In genomic region chr1:110407260-110408210, GRCh38 we compare ENCODE assay signal across 8 cellular contexts. TPM values are rescaled to one million over a fixed set of nuclear protein-coding genes. Genes with fewer than 3 reads are reported as not detected.
DNase-seq lines count a peak whose midpoint lies in the region; ATAC-seq, FAIRE-seq and TF ChIP-seq lines count a peak whose summit lies in the region.

LAMTOR5 (minus strand) TSS chr1:110407694; CDS start chr1:110407620, 74 bp downstream.

- H3K4me3 ChIP-seq in right atrium auricular region (peak within 1 kb of the TSS; percentile 94), psoas muscle (peak within 1 kb of the TSS; percentile 91)

- H3K9me3 ChIP-seq in right atrium auricular region (no peaks in the 10 kb centered on the region), psoas muscle (no peaks in the 10 kb centered on the region)

- H3K4me1 ChIP-seq in right atrium auricular region (peaks cover 0 to 24% of the 10 kb centered on the region in 2 donors), psoas muscle (peaks cover 20% of the 10 kb centered on the region)

- H3K27ac ChIP-seq in right atrium auricular region = peak within 1 kb of the TSS; percentile 95 to 97
- peak within 1 kb of the TSS; percentile 96 for H3K27ac ChIP-seq in psoas muscle

- peaks cover 28% of the 10 kb centered on the region for H3K36me3 ChIP-seq in right atrium auricular region
- H3K36me3 ChIP-seq in psoas muscle (ENCODE audit: insufficient read depth in 1 of 2, low read depth in 1 of 2) = peaks cover 13 to 45% of the 10 kb centered on the region in 2 donors

- peak; percentile 84 for ATAC-seq in HG02870 (IDR thresholded peaks at IDR 0.05; ENCODE audit: unreplicated experiment)
- peak; percentile 96 to 99 (median 98) for ATAC-seq in psoas muscle

- no peak for TF ChIP-seq CTCF in GM13977 (IDR thresholded peaks at IDR 0.05; ENCODE audit: extremely low read depth, insufficient read depth, missing control alignments)
- peak in 1 of 2 donors; percentile 42 for TF ChIP-seq CTCF in right atrium auricular region (IDR thresholded peaks at IDR 0.05)
- no peak for TF ChIP-seq CTCF in psoas muscle (IDR thresholded peaks at IDR 0.05)

- intact Hi-C loops in psoas muscle (cut with DNase I) = loop anchor here (2.0 to 5.0 kb wide), 2 partner anchors 65 to 69 kb away; partner anchors contain the start of gene RBM15 (in 1 of the 2)

- H3K27me3 ChIP-seq in right atrium auricular region (no peaks in the 10 kb centered on the region), psoas muscle (ENCODE audit: insufficient read depth in 3 of 3, low read length in 2 of 3) (no peaks in the 10 kb centered on the region)

- FAIRE-seq in urothelium cell line (lab: Jason Lieb, UNC) = peak; percentile 98

- DNase-seq in GM13977 (ENCODE audit: low spot score) (peak; percentile 87), NCI-H1694 (lab: John Stamatoyannopoulos, UW) (peak; percentile 86), T-helper 2 cell (peak; percentile 75 to 96 (median 86)), anterior cingulate cortex (lab: John Stamatoyannopoulos, UW) (peak; percentile 51 to 94 (median 87)), right atrium auricular region (ENCODE audit: low spot score) (peak; percentile 97), psoas muscle (peak; percentile 95 to 97), urothelium cell line (ENCODE audit: low spot score) (peak; percentile 94)

- 0 to 1% (median 0%) methylated on average over 73 to 76 of the region's 76 CpGs for WGBS in psoas muscle, 3 donors

- in situ Hi-C loops in GM13977 (cut with MboI; ENCODE audit: low pct_unique_long_range_greater_than_20kb, low sequenced_read_pairs, unreplicated experiment) = no loop called here

RNA-seq across cellular contexts. Expression of gene LAMTOR5, which starts in this region (rescaled TPM):
- total RNA-seq in right atrium auricular region = 100 to 1,000 TPM; 142 to 177 TPM
- 100 to 1,000 TPM; 166 to 250 (median 207) TPM for total RNA-seq in psoas muscle
- 100 to 1,000 TPM; 348 to 541 (median 375) TPM for polyA plus RNA-seq in psoas muscle

Comparison
In these comparisons a context has a peak if more than half of its experiments do, and no peak if none do; other contexts are left out.
1. Peak in every context shown above with its lines: DNase-seq, ATAC-seq, H3K4me3 ChIP-seq and H3K27ac ChIP-seq.